In genomic region chr7:127629268-127629854, GRCh38 we compare ENCODE assay signal across 8 cellular contexts. TPM values are rescaled to one million over a fixed set of nuclear protein-coding genes. Genes with fewer than 3 reads are reported as not detected.
A peak's percentile ranks its signal among the peaks of the same experiment; 100 is the strongest.
DNase-seq lines count a peak whose midpoint lies in the region; ATAC-seq and TF ChIP-seq lines count a peak whose summit lies in the region.

No MANE protein-coding gene starts in this region.

- TF ChIP-seq CTCF in GM13976 (IDR thresholded peaks at IDR 0.05; ENCODE audit: borderline replicate concordance, control extremely low read depth, extremely low read depth, insufficient read depth, missing control alignments) (peak; percentile 26), hepatocyte (IDR thresholded peaks at IDR 0.05; ENCODE audit: poor library complexity) (peak; percentile 45), thyroid gland (IDR thresholded peaks at IDR 0.05) (peak in 2 of 6 experiments; percentile 23 to 47)

- WGBS in hepatocyte (ENCODE audit: low lambda C conversion rate, missing lambda C conversion rate) = 16% methylated on average over 5 of the region's 5 CpGs
- WGBS in thyroid gland, 2 donors = 15 to 23% methylated on average over 5 of the region's 5 CpGs

- H3K9me2 ChIP-seq in hepatocyte (replicated peaks; ENCODE audit: insufficient read depth) = no peaks in the 10 kb centered on the region

- no peak for TF ChIP-seq POLR2A in thyroid gland (IDR thresholded peaks at IDR 0.05)

- in situ Hi-C loops in GM13976 (cut with MboI; ENCODE audit: low sequenced_read_pairs, unreplicated experiment) = no loop called here

- H3K4me1 ChIP-seq in hepatocyte (ENCODE audit: insufficient read depth) (no peaks in the 10 kb centered on the region), thyroid gland (no peaks in the 10 kb centered on the region)

- no peaks in the 10 kb centered on the region for H3K79me2 ChIP-seq in hepatocyte

- H3K9me3 Mint-ChIP-seq in activated CD4-positive, alpha-beta T cell treated with anti-CD3 and anti-CD28 coated beads, Interleukin-2, amount 10 ng/mL, durations not matched to agents 24 days and 14 days = no peaks in the 10 kb centered on the region

- H3K27ac Mint-ChIP-seq in activated CD4-positive, alpha-beta T cell treated with anti-CD3 and anti-CD28 coated beads, Interleukin-2, amount 10 ng/mL, durations not matched to agents 24 days and 14 days = no peak overlapping the region

- no peaks in the 10 kb centered on the region for H3K4me1 Mint-ChIP-seq in activated CD4-positive, alpha-beta T cell treated with anti-CD3 and anti-CD28 coated beads, Interleukin-2, amount 10 ng/mL, durations not matched to agents 24 days and 14 days

- H2AFZ ChIP-seq in hepatocyte = no peak overlapping the region

- ATAC-seq in HG03558 (IDR thresholded peaks at IDR 0.05; ENCODE audit: extremely low read depth, unreplicated experiment) = peak; percentile 70
- no peak for ATAC-seq in HG03469 (IDR thresholded peaks at IDR 0.05; ENCODE audit: unreplicated experiment)

- H3K27me3 ChIP-seq in hepatocyte = no peaks in the 10 kb centered on the region
- no peaks in the 10 kb centered on the region for H3K27me3 ChIP-seq in thyroid gland

- H3K36me3 Mint-ChIP-seq in activated CD4-positive, alpha-beta T cell treated with anti-CD3 and anti-CD28 coated beads, Interleukin-2, amount 10 ng/mL, durations not matched to agents 24 days and 14 days (ENCODE audit: low read depth) = no peaks in the 10 kb centered on the region

- H4K20me1 ChIP-seq in hepatocyte (ENCODE audit: insufficient read depth, poor library complexity, severe bottlenecking) = no peaks in the 10 kb centered on the region

- H3K27ac ChIP-seq in hepatocyte (no peak overlapping the region), thyroid gland (no peak overlapping the region)

- no peaks in the 10 kb centered on the region for H3K9me3 ChIP-seq in hepatocyte (ENCODE audit: low read depth)
- H3K9me3 ChIP-seq in thyroid gland = no peaks in the 10 kb centered on the region

- no peak overlapping the region for H3K4me3 Mint-ChIP-seq in activated CD4-positive, alpha-beta T cell treated with anti-CD3 and anti-CD28 coated beads, Interleukin-2, amount 10 ng/mL, durations not matched to agents 24 days and 14 days

- H3K36me3 ChIP-seq in hepatocyte (replicated peaks; ENCODE audit: insufficient read depth, low read depth) (no peaks in the 10 kb centered on the region), thyroid gland (no peaks in the 10 kb centered on the region)

- intact Hi-C loops in activated CD4-positive, alpha-beta T cell treated with anti-CD3 and anti-CD28 coated beads, Interleukin-2, amount 10 ng/mL, durations not matched to agents 24 days and 14 days (cut with micrococcal nuclease) = no loop called here
- intact Hi-C loops in thyroid gland (cut with DNase I) = no loop called here

- H3K4me3 ChIP-seq in hepatocyte = no peak overlapping the region
- no peak overlapping the region for H3K4me3 ChIP-seq in thyroid gland (replicated peaks in 1 of 3)

- DNase-seq in AML-193 (lab: John Stamatoyannopoulos, UW) = peak; percentile 35 to 40
- no peak for DNase-seq in GM13976 (ENCODE audit: low spot score)
- DNase-seq in activated CD4-positive, alpha-beta T cell treated with anti-CD3 and anti-CD28 coated beads, Interleukin-2, amount 10 ng/mL, durations not matched to agents 24 days and 14 days = peak; percentile 73
- DNase-seq in hepatocyte (ENCODE audit: low spot score) = peak; percentile 43
- peak; percentile 24 to 35 for DNase-seq in thyroid gland
- no peak for DNase-seq in NK-92 treated with Interleukin-12 subunit alpha and Interleukin-12 subunit beta, amount 100 ng/mL, for 24 hours (lab: John Stamatoyannopoulos, UW)

- peak overlapping the region; percentile 40 for H3K4me2 ChIP-seq in hepatocyte

- peaks cover 31% of the 10 kb centered on the region for H3K27me3 Mint-ChIP-seq in activated CD4-positive, alpha-beta T cell treated with anti-CD3 and anti-CD28 coated beads, Interleukin-2, amount 10 ng/mL, durations not matched to agents 24 days and 14 days

RNA-seq across cellular contexts. Expression of gene PAX4, which starts 11.4 kb away (rescaled TPM):
- total RNA-seq in activated CD4-positive, alpha-beta T cell treated with anti-CD3 and anti-CD28 coated beads, Interleukin-2, amount 10 ng/mL, durations not matched to agents 24 days and 14 days = not detected in 2 replicates
- total RNA-seq in hepatocyte (0.24 and 0.30 TPM in 2 replicates), thyroid gland (not detected)
- polyA plus RNA-seq in hepatocyte = 0.65 and 0.66 TPM in 2 replicates

RNA-seq across cellular contexts. Expression of gene SND1, which starts 22.6 kb away (rescaled TPM):
- total RNA-seq in activated CD4-positive, alpha-beta T cell treated with anti-CD3 and anti-CD28 coated beads, Interleukin-2, amount 10 ng/mL, durations not matched to agents 24 days and 14 days = 275 and 295 TPM in 2 replicates
- total RNA-seq in hepatocyte (200 and 205 TPM in 2 replicates), thyroid gland (100 to 1,000 TPM; 126 to 167 (median 144) TPM)
- 130 and 141 TPM in 2 replicates for polyA plus RNA-seq in hepatocyte

RNA-seq across cellular contexts. Expression of gene FSCN3, which starts 35.8 kb away (rescaled TPM):
- 0.54 and 1.3 TPM in 2 replicates for total RNA-seq in activated CD4-positive, alpha-beta T cell treated with anti-CD3 and anti-CD28 coated beads, Interleukin-2, amount 10 ng/mL, durations not matched to agents 24 days and 14 days
- total RNA-seq in hepatocyte (0.96 and 1.7 TPM in 2 replicates), thyroid gland (1 to 10 TPM in 1 of 4 donors, under 1 TPM in 1, not detected in 2; 0.67 to 3.2 TPM)
- not detected in 2 replicates for polyA plus RNA-seq in hepatocyte

RNA-seq across cellular contexts. Expression of gene ARF5, which starts 41.1 kb away (rescaled TPM):
- total RNA-seq in activated CD4-positive, alpha-beta T cell treated with anti-CD3 and anti-CD28 coated beads, Interleukin-2, amount 10 ng/mL, durations not matched to agents 24 days and 14 days = 117 and 120 TPM in 2 replicates
- total RNA-seq in hepatocyte (194 and 243 TPM in 2 replicates), thyroid gland (100 to 1,000 TPM; 156 to 246 (median 178) TPM)
- 237 and 289 TPM in 2 replicates for polyA plus RNA-seq in hepatocyte

RNA-seq across cellular contexts. Expression of gene GCC1, which starts 44.0 kb away (rescaled TPM):
- 14.8 and 15.6 TPM in 2 replicates for total RNA-seq in activated CD4-positive, alpha-beta T cell treated with anti-CD3 and anti-CD28 coated beads, Interleukin-2, amount 10 ng/mL, durations not matched to agents 24 days and 14 days
- total RNA-seq in hepatocyte (15.4 TPM in 2 replicates), thyroid gland (10 to 100 TPM; 15.2 to 19.7 (median 18.0) TPM)
- 12.3 and 13.0 TPM in 2 replicates for polyA plus RNA-seq in hepatocyte

Comparison
In these comparisons a context has a peak if more than half of its experiments do, and no peak if none do; other contexts are left out.
1. DNase-seq: peak in AML-193 (2 of 2), activated CD4-positive, alpha-beta T cell treated with anti-CD3 and anti-CD28 coated beads, Interleukin-2, amount 10 ng/mL, durations not matched to agents 24 days and 14 days (single experiment), hepatocyte (single experiment) and thyroid gland (2 of 2); none in GM13976 (single experiment) and NK-92 treated with Interleukin-12 subunit alpha and Interleukin-12 subunit beta, amount 100 ng/mL, for 24 hours (single experiment).